1 cellular context compared by ENCODE assay signal in the genomic region with DNA sequence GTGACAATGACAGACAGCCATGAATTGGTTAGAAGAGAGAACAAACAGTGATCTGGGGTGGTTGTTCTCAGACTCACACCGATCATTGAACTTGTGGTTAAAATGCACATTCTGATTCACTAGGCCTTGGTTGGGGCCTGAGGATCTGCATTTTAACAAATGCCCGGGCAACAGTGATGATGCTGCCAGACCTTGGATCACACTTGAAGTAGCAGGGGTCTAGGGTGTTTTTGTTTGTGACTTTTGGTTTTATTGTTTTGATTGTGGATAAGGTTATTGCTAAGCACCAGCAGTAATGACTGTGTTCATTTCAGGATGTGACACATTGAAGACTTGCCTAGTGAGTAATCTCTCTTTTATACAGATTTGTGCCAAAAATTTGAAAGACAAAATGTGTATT.
TF ChIP-seq lines count a peak whose summit lies in the region.

No MANE protein-coding gene starts in this region.

TF ChIP-seq in endothelial cell of umbilical vein, 7 proteins besides CTCF, POLR2A, EP300 and RAD21:
- no peak for TF ChIP-seq MYC (IDR thresholded peaks at IDR 0.05; ENCODE audit: low read depth, low read length)
- TF ChIP-seq, protein P1, sequence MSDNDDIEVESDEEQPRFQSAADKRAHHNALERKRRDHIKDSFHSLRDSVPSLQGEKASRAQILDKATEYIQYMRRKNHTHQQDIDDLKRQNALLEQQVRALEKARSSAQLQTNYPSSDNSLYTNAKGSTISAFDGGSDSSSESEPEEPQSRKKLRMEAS (IDR thresholded peaks at IDR 0.05; ENCODE audit: insufficient read depth, insufficient read length): no peak
- peak; percentile 42 for TF ChIP-seq POLR2AphosphoS5 (IDR thresholded peaks at IDR 0.05; ENCODE audit: insufficient read depth, low read depth, low read length)
- TF ChIP-seq GATA2 (IDR thresholded peaks at IDR 0.05; ENCODE audit: insufficient read depth, insufficient read length, low read depth, low read length): peak; percentile 50
- TF ChIP-seq JUN (IDR thresholded peaks at IDR 0.05; ENCODE audit: borderline replicate concordance, insufficient read depth, insufficient read length, low read depth): peak; percentile 92
- TF ChIP-seq FOS (IDR thresholded peaks at IDR 0.05; ENCODE audit: borderline replicate concordance, insufficient read depth, low read length): peak; percentile 94
